In the genomic region with DNA sequence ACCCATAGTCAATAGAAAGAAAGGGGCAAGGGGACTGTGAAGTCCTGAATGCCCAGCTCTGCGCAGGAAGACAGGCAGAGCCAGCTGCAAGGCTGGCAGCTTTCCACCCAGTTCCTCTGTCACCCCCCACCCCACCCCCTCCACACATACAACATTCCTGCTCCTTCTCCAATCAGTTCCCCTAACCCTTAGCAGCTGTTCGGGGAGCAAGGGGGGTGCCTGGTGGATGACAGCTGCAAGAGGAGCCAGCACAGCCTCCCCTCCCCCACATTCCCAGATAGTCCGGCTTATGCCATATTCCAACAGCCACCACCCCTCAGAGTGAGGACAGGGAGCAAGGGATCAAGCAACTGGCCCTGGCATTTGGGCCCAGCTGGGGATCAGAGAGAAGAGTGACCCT, we compare ENCODE assay signal across 9 cellular contexts. TPM values are rescaled to one million over a fixed set of nuclear protein-coding genes. Genes with fewer than 3 reads are reported as not detected.
DNase-seq lines count a peak whose midpoint lies in the region; ATAC-seq, FAIRE-seq and TF ChIP-seq lines count a peak whose summit lies in the region.
"Had no signal": no experiment of that assay in that cellular context is flagged by ENCODE, and none has a peak within 500 bp of the region (broad histone marks: within the 10 kb centered on the region; RNA-seq: fewer than 3 reads in every experiment).

No MANE protein-coding gene starts in this region.

- peak overlapping the region; percentile 93 for H3K27ac Mint-ChIP-seq in dendritic cell treated with granulocyte-macrophage colony-stimulating factor and Interleukin-4, amounts not matched to agents 40 ng/mL and 50 ng/mL, for 4 days

- no peak overlapping the region for H4K8ac ChIP-seq in mesendoderm (ENCODE audit: low read depth, low read length)

- H3K36me3 Mint-ChIP-seq in dendritic cell treated with granulocyte-macrophage colony-stimulating factor and Interleukin-4, amounts not matched to agents 40 ng/mL and 50 ng/mL, for 4 days (ENCODE audit: low read depth) = peaks cover 91% of the 10 kb centered on the region

- H3K4me1 ChIP-seq in muscle layer of colon (ENCODE audit: insufficient read depth, low read length) (peaks cover 56% of the 10 kb centered on the region), vagina (peaks cover 71% of the 10 kb centered on the region), mesendoderm (ENCODE audit: control insufficient read depth, low read depth, low read length) (peaks cover 4% of the 10 kb centered on the region)

- no peak for TF ChIP-seq CTCF in vagina (IDR thresholded peaks at IDR 0.05)

- H3K4me3 Mint-ChIP-seq in dendritic cell treated with granulocyte-macrophage colony-stimulating factor and Interleukin-4, amounts not matched to agents 40 ng/mL and 50 ng/mL, for 4 days = peak overlapping the region; percentile 79

- no peak overlapping the region for H2AK5ac ChIP-seq in mesendoderm (ENCODE audit: low read length)

- H3K56ac ChIP-seq in mesendoderm (ENCODE audit: low read length) = no peak overlapping the region

- H3K4me2 ChIP-seq in mesendoderm (ENCODE audit: low read length) = no peak overlapping the region

- peaks cover 51% of the 10 kb centered on the region for H3K36me3 ChIP-seq in muscle layer of colon (ENCODE audit: insufficient read depth, low read length)
- H3K36me3 ChIP-seq in vagina = peaks cover 0 to 47% of the 10 kb centered on the region in 2 donors
- peaks cover 10% of the 10 kb centered on the region for H3K36me3 ChIP-seq in mesendoderm (ENCODE audit: control insufficient read depth, insufficient read depth, low read length)

- peak; percentile 24 for ATAC-seq in Right ventricle myocardium inferior
- no peak for ATAC-seq in GM18517 (IDR thresholded peaks at IDR 0.05; ENCODE audit: unreplicated experiment)

- no peak overlapping the region for H2BK5ac ChIP-seq in mesendoderm (ENCODE audit: low read length)

- no peaks in the 10 kb centered on the region for H3K9me3 ChIP-seq in muscle layer of colon (ENCODE audit: low read length)
- H3K9me3 ChIP-seq in vagina = no peaks in the 10 kb centered on the region

- no peaks in the 10 kb centered on the region for H3K27me3 ChIP-seq in muscle layer of colon (ENCODE audit: control insufficient read depth in 1 of 2, insufficient read depth in 2 of 2, low read length in 2 of 2)
- H3K27me3 ChIP-seq in vagina = no peaks in the 10 kb centered on the region
- H3K27me3 ChIP-seq in mesendoderm (ENCODE audit: insufficient read depth, low read length, poor library complexity) = no peaks in the 10 kb centered on the region

- H3K4me3 ChIP-seq in muscle layer of colon (ENCODE audit: low read depth in 1 of 2, low read length in 2 of 2) (no peak overlapping the region), vagina (no peak overlapping the region), mesendoderm (ENCODE audit: low read length) (no peak overlapping the region)

- peak; percentile 66 for DNase-seq in Right ventricle myocardium inferior (ENCODE audit: missing footprints)
- no peak for DNase-seq in cardiac septum (ENCODE audit: low spot score)
- DNase-seq in vagina (ENCODE audit: extremely low spot score in 2 of 2) = no peak
- DNase-seq in GM19239 (ENCODE audit: insufficient read length, low spot score) = no peak
- DNase-seq in mesendoderm = no peak
- DNase-seq: NK-92 treated with Interleukin-12 subunit alpha and Interleukin-12 subunit beta, amount 100 ng/mL, for 24 hours had no signal

- intact Hi-C loops in Right ventricle myocardium inferior (cut with DNase I) = no loop called here
- intact Hi-C loops in cardiac septum (cut with DNase I) = no loop called here
- intact Hi-C loops in dendritic cell treated with granulocyte-macrophage colony-stimulating factor and Interleukin-4, amounts not matched to agents 40 ng/mL and 50 ng/mL, for 4 days (cut with micrococcal nuclease) = no loop called here
- intact Hi-C loops in vagina (cut with DNase I) = no loop called here

- no peak overlapping the region for H4K5ac ChIP-seq in mesendoderm (ENCODE audit: low read length)

- H3K18ac ChIP-seq in mesendoderm (ENCODE audit: low read length) = no peak overlapping the region

- no peak overlapping the region for H2BK15ac ChIP-seq in mesendoderm (replicated peaks; ENCODE audit: low read depth)

- H3K79me1 ChIP-seq in mesendoderm (ENCODE audit: low read length) = peaks cover 29% of the 10 kb centered on the region

- H3K4me1 Mint-ChIP-seq in dendritic cell treated with granulocyte-macrophage colony-stimulating factor and Interleukin-4, amounts not matched to agents 40 ng/mL and 50 ng/mL, for 4 days (ENCODE audit: low read depth) = peaks cover 96% of the 10 kb centered on the region

- H3K23ac ChIP-seq in mesendoderm (ENCODE audit: low read length) = no peak overlapping the region

- H3K9me3 Mint-ChIP-seq in dendritic cell treated with granulocyte-macrophage colony-stimulating factor and Interleukin-4, amounts not matched to agents 40 ng/mL and 50 ng/mL, for 4 days = no peaks in the 10 kb centered on the region

- WGBS in mesendoderm (ENCODE audit: extremely low coverage, insufficient coverage, low lambda C conversion rate) = no CpG with 5 or more reads among the region's 3 CpGs

- peaks cover 32% of the 10 kb centered on the region for H3K79me2 ChIP-seq in mesendoderm (ENCODE audit: control insufficient read depth, insufficient read depth, low read length)

- no peaks in the 10 kb centered on the region for H3K27me3 Mint-ChIP-seq in dendritic cell treated with granulocyte-macrophage colony-stimulating factor and Interleukin-4, amounts not matched to agents 40 ng/mL and 50 ng/mL, for 4 days

- no peak overlapping the region for H3K4ac ChIP-seq in mesendoderm (ENCODE audit: low read depth, low read length)

- H3K27ac ChIP-seq in muscle layer of colon (ENCODE audit: low read depth, low read length) (peak overlapping the region; percentile 13), vagina (peak overlapping the region; percentile 63), mesendoderm (ENCODE audit: low read depth, low read length) (no peak overlapping the region)

- no peak for TF ChIP-seq POLR2A in vagina (IDR thresholded peaks at IDR 0.05)

- FAIRE-seq in GM19239 (lab: Jason Lieb, UNC) = no peak

- H3K9ac ChIP-seq in muscle layer of colon (ENCODE audit: low read length) = no peak overlapping the region
- H3K9ac ChIP-seq in mesendoderm (ENCODE audit: low read length) = no peak overlapping the region

- H2BK120ac ChIP-seq in mesendoderm (ENCODE audit: low read depth, low read length) = no peak overlapping the region

RNA-seq across cellular contexts. Expression of gene ARHGEF2, which starts 9.7 kb away (rescaled TPM):
- total RNA-seq in Right ventricle myocardium inferior (61.8 TPM), cardiac septum (95.9 TPM), vagina (76.4 TPM)
- 28.6 TPM for polyA plus RNA-seq in mesendoderm (2013, experiment 1 of 2)
- polyA plus RNA-seq in mesendoderm (2013, experiment 2 of 2) = 27.5 TPM

RNA-seq across cellular contexts. Expression of gene RXFP4, which starts 27.2 kb away (rescaled TPM):
- total RNA-seq in Right ventricle myocardium inferior (not detected), cardiac septum (not detected), vagina (not detected)
- not detected for polyA plus RNA-seq in mesendoderm (2013, experiment 1 of 2)
- not detected for polyA plus RNA-seq in mesendoderm (2013, experiment 2 of 2)

RNA-seq across cellular contexts. Expression of gene KHDC4, which starts 34.5 kb away (rescaled TPM):
- total RNA-seq in Right ventricle myocardium inferior (22.0 TPM), cardiac septum (26.8 TPM), vagina (47.6 TPM)
- 21.5 TPM for polyA plus RNA-seq in mesendoderm (2013, experiment 1 of 2)
- polyA plus RNA-seq in mesendoderm (2013, experiment 2 of 2) = 21.5 TPM

RNA-seq across cellular contexts. Expression of gene SSR2, which starts 52.1 kb away (rescaled TPM):
- total RNA-seq in Right ventricle myocardium inferior (79.9 TPM), cardiac septum (81.2 TPM), vagina (187 TPM)
- polyA plus RNA-seq in mesendoderm (2013, experiment 1 of 2) = 289 TPM
- polyA plus RNA-seq in mesendoderm (2013, experiment 2 of 2) = 291 TPM

RNA-seq across cellular contexts. Expression of gene RIT1, which starts 57.5 kb away (rescaled TPM):
- 21.7 TPM for total RNA-seq in Right ventricle myocardium inferior
- 26.2 TPM for total RNA-seq in cardiac septum
- total RNA-seq in vagina = 38.3 TPM
- polyA plus RNA-seq in mesendoderm (2013, experiment 1 of 2) = 10.1 TPM
- polyA plus RNA-seq in mesendoderm (2013, experiment 2 of 2) = 9.6 TPM
